ENCODE assay signal across 25 cellular contexts in the genomic region with DNA sequence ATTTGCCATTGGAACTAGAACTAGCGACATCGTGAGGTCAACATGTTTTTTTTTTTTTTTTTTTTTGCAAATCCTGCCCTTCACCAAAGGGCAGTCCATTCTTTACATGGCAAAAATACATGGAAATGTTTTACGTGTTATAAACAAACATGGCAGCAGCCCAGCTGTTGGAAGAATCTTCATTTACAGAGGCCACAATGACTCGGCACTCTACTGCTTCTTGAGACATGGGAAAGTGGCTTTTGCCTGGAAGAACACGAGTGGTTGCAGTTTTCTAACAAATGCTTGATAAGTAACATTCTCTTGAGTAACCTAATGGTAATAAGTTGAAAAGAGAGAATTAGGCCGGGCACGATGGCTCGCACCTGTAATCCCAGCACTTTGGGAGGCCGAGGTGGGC.
"Had no signal": no experiment of that assay in that cellular context is flagged by ENCODE, and none has a peak within 500 bp of the region (broad histone marks: within the 10 kb centered on the region; RNA-seq: fewer than 3 reads in every experiment).

No MANE protein-coding gene starts in this region.

- H3K27me3 ChIP-seq: gastrocnemius medialis, left lung, right atrium auricular region, sigmoid colon, stomach, thyroid gland, vagina had no signal

- ATAC-seq: gastrocnemius medialis; left cardiac atrium; left lung; naive thymus-derived CD8-positive, alpha-beta T cell; stimulated activated effector memory CD8-positive, alpha-beta T cell treated with anti-CD3 and anti-CD28 coated beads, Interleukin-12 subunit alpha, Interleukin-12 subunit beta, amount 100 ng/mL, for 72 hours had no signal

- H3K4me1 ChIP-seq: gastrocnemius medialis, left lung, prostate gland, right atrium auricular region, sigmoid colon, stomach, thyroid gland, vagina had no signal

- H3K9me3 ChIP-seq: gastrocnemius medialis, prostate gland, sigmoid colon, thyroid gland, vagina had no signal

- H3K36me3 ChIP-seq: prostate gland had no signal

- H3K27ac ChIP-seq: coronary artery, gastrocnemius medialis, left lung, prostate gland, right atrium auricular region, sigmoid colon, stomach, thyroid gland, vagina had no signal

- DNase-seq: dermis blood vessel endothelial cell; effector memory CD4-positive, alpha-beta T cell; foreskin fibroblast; gastrocnemius medialis; head of caudate nucleus; left cardiac atrium; left lung; mesendoderm; midbrain; naive thymus-derived CD8-positive, alpha-beta T cell; nephron progenitor cell; nucleus accumbens; sigmoid colon; stimulated activated CD4-positive, alpha-beta T cell treated with anti-CD3 and anti-CD28 coated beads, Interleukin-2, amount 100 ng/mL, for 24 hours; stimulated activated CD4-positive, alpha-beta T cell treated with anti-CD3 and anti-CD28 coated beads, Interleukin-4, amount 100 ng/mL, for 24 hours; stimulated activated naive CD4-positive, alpha-beta T cell treated with Interleukin-2 at 50 U/mL for 16 hours; stomach; thyroid gland; trophoblast cell had no signal

- FAIRE-seq: islet of Langerhans had no signal

- H3K4me3 ChIP-seq: coronary artery, gastrocnemius medialis, left lung, prostate gland, right atrium auricular region, sigmoid colon, stomach, thyroid gland, vagina had no signal
